Comparison of ENCODE assay signal across 1 cellular context in genomic region chr4:13920111-13920875, GRCh38.
TF ChIP-seq lines count a peak whose summit lies in the region.

No MANE protein-coding gene starts in this region.

TF ChIP-seq in WTC11, 78 proteins besides CTCF, POLR2A, EP300 and RAD21 (continued from another document):
- TF ChIP-seq, protein P1, sequence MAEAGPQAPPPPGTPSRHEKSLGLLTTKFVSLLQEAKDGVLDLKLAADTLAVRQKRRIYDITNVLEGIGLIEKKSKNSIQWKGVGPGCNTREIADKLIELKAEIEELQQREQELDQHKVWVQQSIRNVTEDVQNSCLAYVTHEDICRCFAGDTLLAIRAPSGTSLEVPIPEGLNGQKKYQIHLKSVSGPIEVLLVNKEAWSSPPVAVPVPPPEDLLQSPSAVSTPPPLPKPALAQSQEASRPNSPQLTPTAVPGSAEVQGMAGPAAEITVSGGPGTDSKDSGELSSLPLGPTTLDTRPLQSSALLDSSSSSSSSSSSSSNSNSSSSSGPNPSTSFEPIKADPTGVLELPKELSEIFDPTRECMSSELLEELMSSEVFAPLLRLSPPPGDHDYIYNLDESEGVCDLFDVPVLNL (CRISPR knock-in tag; IDR thresholded peaks at IDR 0.05; ENCODE audit: borderline replicate concordance, low read depth) = no peak
- TF ChIP-seq ZBTB21 (CRISPR knock-in tag; IDR thresholded peaks at IDR 0.05; ENCODE audit: borderline replicate concordance) (no peak), HMGXB4 (CRISPR knock-in tag; IDR thresholded peaks at IDR 0.05) (no peak), SMAD4 (CRISPR knock-in tag; IDR thresholded peaks at IDR 0.05) (no peak), USF2 (CRISPR knock-in tag; IDR thresholded peaks at IDR 0.05) (no peak), MLX (CRISPR knock-in tag; IDR thresholded peaks at IDR 0.05) (no peak), ZNF425 (CRISPR knock-in tag; conservative IDR thresholded peaks at IDR 0.05) (no peak), ZNF416 (CRISPR knock-in tag; IDR thresholded peaks at IDR 0.05) (no peak)
- TF ChIP-seq, protein P2, sequence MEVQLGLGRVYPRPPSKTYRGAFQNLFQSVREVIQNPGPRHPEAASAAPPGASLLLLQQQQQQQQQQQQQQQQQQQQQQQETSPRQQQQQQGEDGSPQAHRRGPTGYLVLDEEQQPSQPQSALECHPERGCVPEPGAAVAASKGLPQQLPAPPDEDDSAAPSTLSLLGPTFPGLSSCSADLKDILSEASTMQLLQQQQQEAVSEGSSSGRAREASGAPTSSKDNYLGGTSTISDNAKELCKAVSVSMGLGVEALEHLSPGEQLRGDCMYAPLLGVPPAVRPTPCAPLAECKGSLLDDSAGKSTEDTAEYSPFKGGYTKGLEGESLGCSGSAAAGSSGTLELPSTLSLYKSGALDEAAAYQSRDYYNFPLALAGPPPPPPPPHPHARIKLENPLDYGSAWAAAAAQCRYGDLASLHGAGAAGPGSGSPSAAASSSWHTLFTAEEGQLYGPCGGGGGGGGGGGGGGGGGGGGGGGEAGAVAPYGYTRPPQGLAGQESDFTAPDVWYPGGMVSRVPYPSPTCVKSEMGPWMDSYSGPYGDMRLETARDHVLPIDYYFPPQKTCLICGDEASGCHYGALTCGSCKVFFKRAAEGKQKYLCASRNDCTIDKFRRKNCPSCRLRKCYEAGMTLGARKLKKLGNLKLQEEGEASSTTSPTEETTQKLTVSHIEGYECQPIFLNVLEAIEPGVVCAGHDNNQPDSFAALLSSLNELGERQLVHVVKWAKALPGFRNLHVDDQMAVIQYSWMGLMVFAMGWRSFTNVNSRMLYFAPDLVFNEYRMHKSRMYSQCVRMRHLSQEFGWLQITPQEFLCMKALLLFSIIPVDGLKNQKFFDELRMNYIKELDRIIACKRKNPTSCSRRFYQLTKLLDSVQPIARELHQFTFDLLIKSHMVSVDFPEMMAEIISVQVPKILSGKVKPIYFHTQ (CRISPR knock-in tag; IDR thresholded peaks at IDR 0.05) = no peak
- TF ChIP-seq, protein P3, sequence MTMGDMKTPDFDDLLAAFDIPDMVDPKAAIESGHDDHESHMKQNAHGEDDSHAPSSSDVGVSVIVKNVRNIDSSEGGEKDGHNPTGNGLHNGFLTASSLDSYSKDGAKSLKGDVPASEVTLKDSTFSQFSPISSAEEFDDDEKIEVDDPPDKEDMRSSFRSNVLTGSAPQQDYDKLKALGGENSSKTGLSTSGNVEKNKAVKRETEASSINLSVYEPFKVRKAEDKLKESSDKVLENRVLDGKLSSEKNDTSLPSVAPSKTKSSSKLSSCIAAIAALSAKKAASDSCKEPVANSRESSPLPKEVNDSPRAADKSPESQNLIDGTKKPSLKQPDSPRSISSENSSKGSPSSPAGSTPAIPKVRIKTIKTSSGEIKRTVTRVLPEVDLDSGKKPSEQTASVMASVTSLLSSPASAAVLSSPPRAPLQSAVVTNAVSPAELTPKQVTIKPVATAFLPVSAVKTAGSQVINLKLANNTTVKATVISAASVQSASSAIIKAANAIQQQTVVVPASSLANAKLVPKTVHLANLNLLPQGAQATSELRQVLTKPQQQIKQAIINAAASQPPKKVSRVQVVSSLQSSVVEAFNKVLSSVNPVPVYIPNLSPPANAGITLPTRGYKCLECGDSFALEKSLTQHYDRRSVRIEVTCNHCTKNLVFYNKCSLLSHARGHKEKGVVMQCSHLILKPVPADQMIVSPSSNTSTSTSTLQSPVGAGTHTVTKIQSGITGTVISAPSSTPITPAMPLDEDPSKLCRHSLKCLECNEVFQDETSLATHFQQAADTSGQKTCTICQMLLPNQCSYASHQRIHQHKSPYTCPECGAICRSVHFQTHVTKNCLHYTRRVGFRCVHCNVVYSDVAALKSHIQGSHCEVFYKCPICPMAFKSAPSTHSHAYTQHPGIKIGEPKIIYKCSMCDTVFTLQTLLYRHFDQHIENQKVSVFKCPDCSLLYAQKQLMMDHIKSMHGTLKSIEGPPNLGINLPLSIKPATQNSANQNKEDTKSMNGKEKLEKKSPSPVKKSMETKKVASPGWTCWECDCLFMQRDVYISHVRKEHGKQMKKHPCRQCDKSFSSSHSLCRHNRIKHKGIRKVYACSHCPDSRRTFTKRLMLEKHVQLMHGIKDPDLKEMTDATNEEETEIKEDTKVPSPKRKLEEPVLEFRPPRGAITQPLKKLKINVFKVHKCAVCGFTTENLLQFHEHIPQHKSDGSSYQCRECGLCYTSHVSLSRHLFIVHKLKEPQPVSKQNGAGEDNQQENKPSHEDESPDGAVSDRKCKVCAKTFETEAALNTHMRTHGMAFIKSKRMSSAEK (CRISPR knock-in tag; IDR thresholded peaks at IDR 0.05; ENCODE audit: borderline replicate concordance) = no peak
- TF ChIP-seq, protein P4, sequence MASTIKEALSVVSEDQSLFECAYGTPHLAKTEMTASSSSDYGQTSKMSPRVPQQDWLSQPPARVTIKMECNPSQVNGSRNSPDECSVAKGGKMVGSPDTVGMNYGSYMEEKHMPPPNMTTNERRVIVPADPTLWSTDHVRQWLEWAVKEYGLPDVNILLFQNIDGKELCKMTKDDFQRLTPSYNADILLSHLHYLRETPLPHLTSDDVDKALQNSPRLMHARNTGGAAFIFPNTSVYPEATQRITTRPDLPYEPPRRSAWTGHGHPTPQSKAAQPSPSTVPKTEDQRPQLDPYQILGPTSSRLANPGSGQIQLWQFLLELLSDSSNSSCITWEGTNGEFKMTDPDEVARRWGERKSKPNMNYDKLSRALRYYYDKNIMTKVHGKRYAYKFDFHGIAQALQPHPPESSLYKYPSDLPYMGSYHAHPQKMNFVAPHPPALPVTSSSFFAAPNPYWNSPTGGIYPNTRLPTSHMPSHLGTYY (CRISPR knock-in tag; IDR thresholded peaks at IDR 0.05) = no peak
